12 cellular contexts compared by ENCODE assay signal in the genomic region with DNA sequence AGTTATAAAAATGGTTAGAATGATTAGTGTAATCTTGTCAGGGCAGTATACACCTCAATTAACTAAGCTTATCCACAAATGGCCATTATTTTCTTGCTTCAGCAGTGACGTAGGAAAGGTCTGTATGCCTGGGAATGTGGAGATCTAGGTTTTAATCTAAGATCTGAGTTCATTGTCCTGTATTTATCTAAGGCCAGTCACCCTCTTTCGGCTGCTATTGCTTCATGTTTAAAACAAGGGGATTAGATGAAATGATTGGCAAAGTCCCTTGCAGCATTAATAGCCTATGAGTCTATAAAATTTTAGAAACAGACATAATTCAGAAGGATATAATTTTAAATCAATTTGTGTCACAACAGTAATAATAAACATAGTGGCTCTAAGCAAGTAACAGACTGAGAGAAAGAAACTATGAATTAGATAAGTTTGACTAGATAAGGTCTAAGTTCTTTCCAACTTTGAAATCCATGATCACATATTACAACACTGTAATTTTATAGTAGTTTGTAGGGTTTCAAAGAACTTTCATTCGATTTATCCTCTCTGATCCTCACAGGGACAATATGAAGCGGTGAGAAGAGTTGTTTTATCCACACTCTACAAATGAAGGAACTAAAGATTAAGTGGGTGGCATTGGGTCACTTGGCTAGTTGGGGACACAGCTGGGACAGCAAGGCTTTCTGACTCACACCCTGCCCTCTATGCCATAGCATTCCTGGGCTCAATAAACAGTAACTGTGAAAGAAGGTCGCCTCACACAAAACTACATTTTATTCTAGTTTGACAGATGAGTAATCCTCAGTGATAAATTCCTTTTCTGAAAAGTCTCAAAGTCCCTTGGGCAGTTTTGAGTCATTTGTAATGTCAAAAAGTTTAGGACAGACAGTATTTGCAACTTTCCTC.
DNase-seq lines count a peak whose midpoint lies in the region; ATAC-seq, FAIRE-seq and TF ChIP-seq lines count a peak whose summit lies in the region.
"Had no signal": no experiment of that assay in that cellular context is flagged by ENCODE, and none has a peak within 500 bp of the region (broad histone marks: within the 10 kb centered on the region; RNA-seq: fewer than 3 reads in every experiment).

No MANE protein-coding gene starts in this region.

- no peak overlapping the region for H4K12ac ChIP-seq in trophoblast cell (ENCODE audit: low read depth, low read length)

- H3F3A ChIP-seq in PC-9 (ENCODE audit: insufficient read depth, low read depth) = peaks cover 33% of the 10 kb centered on the region

- no peak for FAIRE-seq in urothelium cell line (lab: Jason Lieb, UNC)

- H3K4me3 ChIP-seq in PC-9 (no peak overlapping the region; the same call in 1 of the 2 replicates), trophoblast cell (ENCODE audit: low read depth, low read length) (no peak overlapping the region), H7 (ENCODE audit: insufficient read depth, low read depth, low read length) (no peak overlapping the region)
- H3K4me3 ChIP-seq: ascending aorta, heart left ventricle had no signal

- H3K9me2 ChIP-seq in PC-9 (ENCODE audit: insufficient read depth) = no peaks in the 10 kb centered on the region

- H4K8ac ChIP-seq in trophoblast cell (ENCODE audit: low read depth, low read length) = peak overlapping the region; percentile 74

- H3K9ac ChIP-seq in trophoblast cell (ENCODE audit: low read length) = no peak overlapping the region

- peak overlapping the region; percentile 84 for H2BK12ac ChIP-seq in trophoblast cell (ENCODE audit: low read length)

- intact Hi-C loops in PC-9 (cut with micrococcal nuclease; ENCODE audit: unreplicated experiment) = loop anchor here (1.0 to 5.0 kb wide), 6 partner anchors 18 to 1805 kb away; a partner anchor contains a TSS

- H3K18ac ChIP-seq in trophoblast cell (ENCODE audit: low read length) = no peak overlapping the region

- peak overlapping the region; percentile 59 for H3K4me2 ChIP-seq in PC-9
- no peak overlapping the region for H3K4me2 ChIP-seq in trophoblast cell (ENCODE audit: low read length)

- H4K91ac ChIP-seq in trophoblast cell (ENCODE audit: low read depth, low read length) = peak overlapping the region; percentile 88

- H3K4ac ChIP-seq in trophoblast cell (ENCODE audit: low read depth, low read length) = no peak overlapping the region

- H3K9me3 ChIP-seq in PC-9 (ENCODE audit: insufficient read depth, low read depth) (no peaks in the 10 kb centered on the region; the same call in 1 of the 2 replicates), trophoblast cell (ENCODE audit: insufficient read depth, low read depth, low read length) (no peaks in the 10 kb centered on the region)
- H3K9me3 ChIP-seq: ascending aorta, heart left ventricle had no signal

- H2AK5ac ChIP-seq in trophoblast cell (ENCODE audit: low read length) = peak overlapping the region; percentile 76

- ATAC-seq in activated CD4-positive, CD25-positive, alpha-beta regulatory T cell treated with anti-CD3 and anti-CD28 coated beads, Interleukin-2, amount 50 U/mL, for 24 hours = peak; percentile 38 to 64

- BruUV-seq in PC-9 (replicated peaks; lab: Mats Ljungman, UMichigan) = no TSS peak

- H2AFZ ChIP-seq in PC-9 (no peak overlapping the region), trophoblast cell (ENCODE audit: insufficient read depth, low read length, poor library complexity) (no peak overlapping the region)

- H3K4me1 ChIP-seq in PC-9 (replicated peaks; ENCODE audit: insufficient read depth) (peaks cover 32% of the 10 kb centered on the region), trophoblast cell (ENCODE audit: control insufficient read depth in 1 of 2, insufficient read depth in 2 of 2, low read length in 2 of 2) (peaks cover 5 to 16% of the 10 kb centered on the region in 2 experiments)
- H3K4me1 ChIP-seq: ascending aorta had no signal

- peak overlapping the region; percentile 95 for H2BK120ac ChIP-seq in trophoblast cell (ENCODE audit: insufficient read depth, low read length, poor library complexity)

- no peak overlapping the region for H3K23ac ChIP-seq in trophoblast cell (ENCODE audit: low read length)

- no peak for TF ChIP-seq CTCF in PC-9 (conservative IDR thresholded peaks at IDR 0.05)

- no peaks in the 10 kb centered on the region for H3K79me2 ChIP-seq in PC-9 (ENCODE audit: low read depth)
- peaks cover 2% of the 10 kb centered on the region for H3K79me2 ChIP-seq in trophoblast cell (ENCODE audit: control insufficient read depth, insufficient read depth, low read length, poor library complexity)

- WGBS in trophoblast cell (ENCODE audit: extremely low coverage, insufficient coverage, insufficient read length) = no CpG with 5 or more reads among the region's 5 CpGs

- CTCF ChIA-PET in PC-9 (lab: Charles Lee) = no interaction called here

- POLR2A ChIA-PET in PC-9 (lab: Charles Lee; ENCODE audit: unreplicated experiment) = interaction anchor here (0.6 to 1.0 kb wide), 3 partner anchors 28 to 105 kb away, joined by 3 to 4 read pairs (median 4); no protein-coding TSS in a partner anchor

- H4K20me1 ChIP-seq in PC-9 (ENCODE audit: insufficient read depth) = no peaks in the 10 kb centered on the region

- H3K27me3 ChIP-seq in PC-9 (ENCODE audit: insufficient read depth, low read depth) = no peaks in the 10 kb centered on the region
- H3K27me3 ChIP-seq in trophoblast cell (ENCODE audit: insufficient read depth, low read length) = no peaks in the 10 kb centered on the region
- H3K27me3 ChIP-seq in H7 (ENCODE audit: control insufficient read depth, insufficient read depth, low read length) = no peaks in the 10 kb centered on the region
- H3K27me3 ChIP-seq: ascending aorta, heart left ventricle had no signal

- H3K14ac ChIP-seq in trophoblast cell (ENCODE audit: low read length) = peak overlapping the region; percentile 70

- H3K36me3 ChIP-seq in PC-9 (ENCODE audit: low read depth) (no peaks in the 10 kb centered on the region), trophoblast cell (ENCODE audit: control insufficient read depth in 1 of 2, insufficient read depth in 2 of 2, low read length in 2 of 2) (no peaks in the 10 kb centered on the region), H7 (replicated peaks; ENCODE audit: control insufficient read depth, insufficient read depth, low read length) (no peaks in the 10 kb centered on the region)
- H3K36me3 ChIP-seq: ascending aorta, heart left ventricle had no signal

- H3K27ac ChIP-seq in PC-9 (peak overlapping the region; percentile 84), epithelial cell of prostate (peak overlapping the region; percentile 8), trophoblast cell (ENCODE audit: low read depth, low read length) (peak overlapping the region; percentile 81)
- H3K27ac ChIP-seq: 22Rv1, ascending aorta, heart left ventricle had no signal

- H2BK5ac ChIP-seq in trophoblast cell (ENCODE audit: low read depth, low read length, poor library complexity) = peak overlapping the region; percentile 95

- H3K79me1 ChIP-seq in trophoblast cell (ENCODE audit: low read length) = peaks cover 23% of the 10 kb centered on the region

- DNase-seq in activated CD4-positive, CD25-positive, alpha-beta regulatory T cell (lab: John Stamatoyannopoulos, UW) = no peak
- DNase-seq in PC-9 (peak; percentile 59 to 99), epithelial cell of prostate (ENCODE audit: low read depth, low spot score) (no peak), trophoblast cell (peak; percentile 57 to 92), urothelium cell line (ENCODE audit: low spot score) (no peak), H7 (no peak), kidney glomerular epithelial cell (lab: John Stamatoyannopoulos, UW) (no peak)
- DNase-seq: heart left ventricle, NCI-H1930 had no signal

Comparison
In these comparisons a context has a peak if more than half of its experiments do, and no peak if none do; other contexts are left out.
1. DNase-seq: peak in PC-9 (2 of 2) and trophoblast cell (2 of 2); none in activated CD4-positive, CD25-positive, alpha-beta regulatory T cell (0 of 4), epithelial cell of prostate (single experiment), urothelium cell line (single experiment), H7 (single experiment) and kidney glomerular epithelial cell (single experiment).
2. H3K27ac ChIP-seq: peak in every context shown above with its lines; median percentile 84 in PC-9; 81 in trophoblast cell; 8 in epithelial cell of prostate.